Comparison of ENCODE assay signal across 10 cellular contexts in the genomic region with DNA sequence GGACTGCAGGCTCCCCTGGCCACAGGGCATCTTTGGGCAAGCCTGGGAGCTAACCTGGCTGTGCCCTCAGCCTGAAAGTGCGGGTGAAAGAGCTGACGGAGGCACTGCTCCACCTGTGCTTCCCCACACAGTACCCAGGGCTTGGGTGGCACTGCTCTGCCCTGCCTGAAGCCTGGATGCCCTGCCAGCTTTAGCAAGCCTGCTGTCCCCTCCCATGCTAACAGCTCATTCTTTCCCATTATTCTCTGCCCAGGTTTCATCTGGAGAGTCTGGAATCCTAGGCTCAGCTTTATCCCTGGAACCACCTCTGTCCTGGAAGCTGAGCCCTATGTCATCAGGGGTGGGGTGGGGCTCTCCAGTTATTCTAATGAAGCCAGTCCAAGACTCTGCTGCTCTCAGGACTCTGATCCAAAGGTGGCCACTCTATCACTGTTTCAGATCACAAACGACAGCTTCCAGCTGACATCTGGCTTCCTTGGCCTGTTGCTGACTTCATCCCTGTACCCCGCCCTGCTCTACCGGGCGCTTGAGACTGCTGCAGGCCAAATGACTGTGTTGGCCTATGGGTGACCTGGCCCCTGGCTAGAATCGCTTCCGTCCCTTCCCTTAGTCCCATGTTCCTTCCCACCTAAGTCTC. TPM values are rescaled to one million over a fixed set of nuclear protein-coding genes. Genes with fewer than 3 reads are reported as not detected.
DNase-seq lines count a peak whose midpoint lies in the region; ATAC-seq and TF ChIP-seq lines count a peak whose summit lies in the region.
"Had no signal": no experiment of that assay in that cellular context is flagged by ENCODE, and none has a peak within 500 bp of the region (broad histone marks: within the 10 kb centered on the region; RNA-seq: fewer than 3 reads in every experiment).

No MANE protein-coding gene starts in this region.

- POLR2A ChIA-PET in MCF 10A (lab: Yijun Ruan, JAX) = interaction anchor here (0.6 to 1.3 kb wide), 3 partner anchors 47 to 176 kb away, joined by 3 to 4 read pairs (median 3); no protein-coding TSS in a partner anchor

- no TSS peak for BruUV-seq in MCF 10A (replicated peaks; lab: Mats Ljungman, UMichigan)

- no peaks in the 10 kb centered on the region for H3K9me3 ChIP-seq in thoracic aorta

- H3K27me3 Mint-ChIP-seq in MCF 10A (ENCODE audit: insufficient read depth, unreplicated experiment) = no peaks in the 10 kb centered on the region

- no peak overlapping the region for H3K4me3 ChIP-seq in HFF-Myc (replicated peaks; ENCODE audit: low read depth, low read length)
- no peak overlapping the region for H3K4me3 ChIP-seq in thoracic aorta

- peak overlapping the region; percentile 6 for H3K27ac Mint-ChIP-seq in MCF 10A (ENCODE audit: low read depth, unreplicated experiment)

- H3K36me3 ChIP-seq in thoracic aorta = peaks cover 17% of the 10 kb centered on the region

- intact Hi-C loops in MCF 10A (cut with micrococcal nuclease) = no loop called here
- intact Hi-C loops in left colon (cut with DNase I, micrococcal nuclease) = no loop called here

- ATAC-seq in left colon (peak; percentile 76), thoracic aorta (ENCODE audit: insufficient number of reproducible peaks, low FRiP score, low read depth) (no peak), GM18502 (IDR thresholded peaks at IDR 0.05; ENCODE audit: poor library complexity, unreplicated experiment) (no peak), GM18517 (IDR thresholded peaks at IDR 0.05; ENCODE audit: unreplicated experiment) (no peak)

- H3K27ac ChIP-seq in thoracic aorta = peak overlapping the region; percentile 24 to 45

- H3K4me1 Mint-ChIP-seq in MCF 10A (ENCODE audit: insufficient read depth, unreplicated experiment) = peaks cover 20% of the 10 kb centered on the region

- no peaks in the 10 kb centered on the region for H3K9me3 Mint-ChIP-seq in MCF 10A (ENCODE audit: unreplicated experiment)

- H3K4me1 ChIP-seq in thoracic aorta (ENCODE audit: control insufficient read depth in 1 of 2, low read depth in 2 of 2) = peaks cover 9 to 51% of the 10 kb centered on the region in 2 donors

- CTCF ChIA-PET in MCF 10A (lab: Yijun Ruan, JAX) = interaction anchor here (0.6 to 1.4 kb wide), 3 partner anchors 8 to 161 kb away, joined by 3 to 4 read pairs (median 3); no protein-coding TSS in a partner anchor

- no peak for TF ChIP-seq CTCF in HFF-Myc (IDR thresholded peaks at IDR 0.05; ENCODE audit: low read depth, low read length, missing control alignments)
- no peak for TF ChIP-seq CTCF in MCF 10A (IDR thresholded peaks at IDR 0.05; ENCODE audit: unreplicated experiment)
- TF ChIP-seq CTCF in thoracic aorta (IDR thresholded peaks at IDR 0.05) = no peak

- peak; percentile 59 for DNase-seq in HFF-Myc (ENCODE audit: extremely low read depth, low read depth)
- peak; percentile 34 for DNase-seq in MCF 10A (ENCODE audit: unreplicated experiment)
- peak; percentile 69 to 83 for DNase-seq in left colon
- no peak for DNase-seq in thoracic aorta (ENCODE audit: low spot score)
- no peak for DNase-seq in HPDE6-E6E7 (ENCODE audit: extremely low spot score)
- no peak for DNase-seq in NCI-H82 treated with DMSO at 0.1 percent for 48 hours (lab: John Stamatoyannopoulos, UW; ENCODE audit: unreplicated experiment)
- DNase-seq: activated effector memory CD4-positive, alpha-beta T cell treated with Interleukin-2 at 50 U/mL for 16 hours; NCI-H774 had no signal

- no peak overlapping the region for H3K4me3 Mint-ChIP-seq in MCF 10A (ENCODE audit: unreplicated experiment)

- H3K27me3 ChIP-seq in thoracic aorta (replicated peaks; ENCODE audit: insufficient read depth) = no peaks in the 10 kb centered on the region

- H3K36me3 Mint-ChIP-seq in MCF 10A (ENCODE audit: insufficient read depth, unreplicated experiment) = peaks cover 27% of the 10 kb centered on the region

RNA-seq across cellular contexts. Expression of a gene that starts 29.3 kb away (rescaled TPM):
- 0.59 and 1.0 TPM in 2 replicates for total RNA-seq in MCF 10A (2022)
- total RNA-seq in left colon = 10 to 100 TPM in 1 of 2 donors, 1 to 10 TPM in 1; 4.8 to 12.8 TPM
- 10 to 100 TPM; 38.3 to 53.9 TPM for total RNA-seq in thoracic aorta

RNA-seq across cellular contexts. Expression of a gene that starts 42.4 kb away (rescaled TPM):
- total RNA-seq in MCF 10A (2022) = 28.8 and 33.5 TPM in 2 replicates
- total RNA-seq in left colon = 10 to 100 TPM; 39.2 to 39.7 TPM
- 10 to 100 TPM; 44.1 to 46.6 TPM for total RNA-seq in thoracic aorta

RNA-seq across cellular contexts. Expression of a gene that starts 54.3 kb away (rescaled TPM):
- total RNA-seq in MCF 10A (2022) = 29.7 and 45.2 TPM in 2 replicates
- total RNA-seq in left colon = 10 to 100 TPM; 31.2 to 35.1 TPM
- 10 to 100 TPM; 46.0 to 61.1 TPM for total RNA-seq in thoracic aorta

RNA-seq across cellular contexts. Expression of a gene that starts 59.1 kb away (rescaled TPM):
- total RNA-seq in MCF 10A (2022) (2.9 and 3.6 TPM in 2 replicates), left colon (under 1 TPM; 0.15 to 0.36 TPM), thoracic aorta (1 to 10 TPM; 5.4 to 8.0 TPM)

Comparison
In these comparisons a context has a peak if more than half of its experiments do, and no peak if none do; other contexts are left out.
1. DNase-seq: peak in HFF-Myc (single experiment), MCF 10A (single experiment) and left colon (2 of 2); none in thoracic aorta (single experiment), HPDE6-E6E7 (single experiment) and NCI-H82 treated with DMSO at 0.1 percent for 48 hours (single experiment).